ENCODE assay signal across 8 cellular contexts in genomic region chr9:100426194-100426531, GRCh38. TPM values are rescaled to one million over a fixed set of nuclear protein-coding genes. Genes with fewer than 3 reads are reported as not detected.
DNase-seq lines count a peak whose midpoint lies in the region; ATAC-seq, FAIRE-seq and TF ChIP-seq lines count a peak whose summit lies in the region.

No MANE protein-coding gene starts in this region.

- no peak for DNase-seq in activated T-cell treated with anti-CD3 and anti-CD28 coated beads, Interleukin-2, amount 50 U/mL, for 72 hours
- DNase-seq in activated T-cell treated with anti-CD3 and anti-CD28 coated beads for 4 hours (no peak), left lung (no peak), type B pancreatic cell (ENCODE audit: extremely low spot score, unreplicated experiment) (no peak), H54 (ENCODE audit: insufficient read length, low spot score) (no peak), medulla oblongata (ENCODE audit: extremely low spot score) (no peak)
- no peak for DNase-seq in activated naive CD8-positive, alpha-beta T cell treated with anti-CD3 and anti-CD28 coated beads, Interleukin-2, amount 50 U/mL, for 24 hours

- no peak for TF ChIP-seq POLR2A in H54 (IDR thresholded peaks at IDR 0.05; ENCODE audit: low read depth, low read length)

- no peak for FAIRE-seq in H54 (lab: Jason Lieb, UNC)

- H3K9me3 ChIP-seq in left lung = no peaks in the 10 kb centered on the region

- H3K36me3 ChIP-seq in left lung = no peaks in the 10 kb centered on the region

- no peaks in the 10 kb centered on the region for H3K9me3 Mint-ChIP-seq in activated T-cell treated with anti-CD3 and anti-CD28 coated beads, Interleukin-2, amount 50 U/mL, for 72 hours
- no peaks in the 10 kb centered on the region for H3K9me3 Mint-ChIP-seq in activated naive CD8-positive, alpha-beta T cell treated with anti-CD3 and anti-CD28 coated beads, Interleukin-2, amount 50 U/mL, for 24 hours
- no peaks in the 10 kb centered on the region for H3K9me3 Mint-ChIP-seq in type B pancreatic cell

- H3K4me3 Mint-ChIP-seq in activated T-cell treated with anti-CD3 and anti-CD28 coated beads, Interleukin-2, amount 50 U/mL, for 72 hours = peak overlapping the region; percentile 93 to 96
- H3K4me3 Mint-ChIP-seq in activated naive CD8-positive, alpha-beta T cell treated with anti-CD3 and anti-CD28 coated beads, Interleukin-2, amount 50 U/mL, for 24 hours = peak overlapping the region; percentile 87
- peak overlapping the region; percentile 99 for H3K4me3 Mint-ChIP-seq in type B pancreatic cell

- TF ChIP-seq CTCF in left lung (IDR thresholded peaks at IDR 0.05) (no peak), type B pancreatic cell (conservative IDR thresholded peaks at IDR 0.05) (no peak)

- H3K27me3 ChIP-seq in left lung = no peaks in the 10 kb centered on the region

- H3K4me1 ChIP-seq in left lung = peaks cover 8 to 35% of the 10 kb centered on the region in 2 donors

- peak overlapping the region; percentile 96 for H3K27ac Mint-ChIP-seq in activated T-cell treated with anti-CD3 and anti-CD28 coated beads, Interleukin-2, amount 50 U/mL, for 72 hours
- H3K27ac Mint-ChIP-seq in activated naive CD8-positive, alpha-beta T cell treated with anti-CD3 and anti-CD28 coated beads, Interleukin-2, amount 50 U/mL, for 24 hours = peak overlapping the region; percentile 91
- peak overlapping the region; percentile 100 for H3K27ac Mint-ChIP-seq in type B pancreatic cell

- intact Hi-C loops in left lung (cut with DNase I) = no loop called here

- ATAC-seq in activated T-cell treated with anti-CD3 and anti-CD28 coated beads, Interleukin-2, amount 50 U/mL, for 72 hours (replicated peaks in 1 of 2) = no peak
- no peak for ATAC-seq in activated naive CD8-positive, alpha-beta T cell treated with anti-CD3 and anti-CD28 coated beads, Interleukin-2, amount 50 U/mL, for 24 hours
- ATAC-seq in left lung (peak; percentile 1), GM18502 (IDR thresholded peaks at IDR 0.05; ENCODE audit: poor library complexity, unreplicated experiment) (no peak)

- no peaks in the 10 kb centered on the region for H3K27me3 Mint-ChIP-seq in activated T-cell treated with anti-CD3 and anti-CD28 coated beads, Interleukin-2, amount 50 U/mL, for 72 hours (ENCODE audit: low read depth)
- peaks cover 7% of the 10 kb centered on the region for H3K27me3 Mint-ChIP-seq in activated naive CD8-positive, alpha-beta T cell treated with anti-CD3 and anti-CD28 coated beads, Interleukin-2, amount 50 U/mL, for 24 hours
- H3K27me3 Mint-ChIP-seq in type B pancreatic cell = no peaks in the 10 kb centered on the region

- H3K4me1 Mint-ChIP-seq in activated T-cell treated with anti-CD3 and anti-CD28 coated beads, Interleukin-2, amount 50 U/mL, for 72 hours (ENCODE audit: low read depth) = peaks cover 42% of the 10 kb centered on the region
- H3K4me1 Mint-ChIP-seq in activated naive CD8-positive, alpha-beta T cell treated with anti-CD3 and anti-CD28 coated beads, Interleukin-2, amount 50 U/mL, for 24 hours = peaks cover 32% of the 10 kb centered on the region
- H3K4me1 Mint-ChIP-seq in type B pancreatic cell (ENCODE audit: unreplicated experiment) = peaks cover 38% of the 10 kb centered on the region

- peak overlapping the region; percentile 85 to 90 for H3K27ac ChIP-seq in left lung

- H3K36me3 Mint-ChIP-seq in activated T-cell treated with anti-CD3 and anti-CD28 coated beads, Interleukin-2, amount 50 U/mL, for 72 hours (ENCODE audit: insufficient read depth in 2 of 2) = peaks cover 1 to 2% of the 10 kb centered on the region in 2 donors
- peaks cover 4% of the 10 kb centered on the region for H3K36me3 Mint-ChIP-seq in activated naive CD8-positive, alpha-beta T cell treated with anti-CD3 and anti-CD28 coated beads, Interleukin-2, amount 50 U/mL, for 24 hours (ENCODE audit: low read depth)
- peaks cover 8% of the 10 kb centered on the region for H3K36me3 Mint-ChIP-seq in type B pancreatic cell

- H3K4me3 ChIP-seq in left lung = peak overlapping the region; percentile 47 to 51

RNA-seq across cellular contexts. Expression of gene MSANTD3, which starts 0.8 kb away (rescaled TPM):
- 10 to 100 TPM; 15.1 to 15.9 TPM for total RNA-seq in activated T-cell treated with anti-CD3 and anti-CD28 coated beads, Interleukin-2, amount 50 U/mL, for 72 hours
- total RNA-seq in left lung (10 to 100 TPM; 30.7 to 31.7 TPM), type B pancreatic cell (ENCODE audit: low replicate concordance) (26.4 and 35.5 TPM in 2 replicates)

RNA-seq across cellular contexts. Expression of gene TMEFF1, which starts 46.8 kb away (rescaled TPM):
- under 1 TPM; 0.19 to 0.50 TPM for total RNA-seq in activated T-cell treated with anti-CD3 and anti-CD28 coated beads, Interleukin-2, amount 50 U/mL, for 72 hours
- total RNA-seq in left lung (under 1 TPM in 1 of 2 donors, not detected in 1; 0.58 TPM), type B pancreatic cell (ENCODE audit: low replicate concordance) (9.5 and 30.5 TPM in 2 replicates)
